ENCODE assay signal across 23 cellular contexts in the genomic region with DNA sequence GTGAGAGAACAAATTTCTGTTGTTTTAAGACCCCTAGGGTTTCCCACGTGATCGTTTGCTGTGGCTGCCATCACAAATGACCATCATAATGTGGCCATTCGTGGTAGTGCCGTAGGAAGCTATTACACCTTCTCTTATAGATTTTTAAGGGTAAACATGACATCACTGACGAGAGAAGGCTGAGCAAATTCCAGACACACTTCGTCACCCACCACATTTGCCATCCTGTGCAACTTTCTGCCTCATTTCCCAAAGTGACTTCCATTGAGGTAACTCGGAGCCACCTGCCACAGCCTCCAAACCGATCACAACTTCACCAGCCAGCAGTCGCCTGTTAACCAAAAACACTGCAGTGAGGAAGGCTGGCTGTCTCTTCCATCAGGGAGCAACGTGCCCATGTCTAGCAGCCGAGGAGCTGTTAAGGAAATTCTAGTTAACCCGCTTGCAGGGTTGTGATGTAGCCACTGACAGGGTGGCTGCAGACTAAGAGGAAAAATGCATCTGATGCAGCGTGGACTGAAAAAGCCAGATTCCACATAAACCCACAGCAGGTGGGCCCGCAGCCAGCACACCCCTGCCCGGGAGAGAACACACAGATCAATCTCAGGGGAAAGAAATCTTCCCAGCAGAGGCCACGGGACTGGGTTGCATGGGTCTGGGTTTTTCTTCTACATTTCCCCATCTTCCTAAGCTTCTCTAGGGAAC. TPM values are rescaled to one million over a fixed set of nuclear protein-coding genes. Genes with fewer than 3 reads are reported as not detected.
A peak's percentile ranks its signal among the peaks of the same experiment; 100 is the strongest.
DNase-seq lines count a peak whose midpoint lies in the region; ATAC-seq and TF ChIP-seq lines count a peak whose summit lies in the region.
"Had no signal": no experiment of that assay in that cellular context is flagged by ENCODE, and none has a peak within 500 bp of the region (broad histone marks: within the 10 kb centered on the region; RNA-seq: fewer than 3 reads in every experiment).

No MANE protein-coding gene starts in this region.

- in situ Hi-C loops in KBM-7 (cut with MboI; ENCODE audit: low pct_unique_long_range_greater_than_20kb, low sequenced_read_pairs), result no loop called here

- no peaks in the 10 kb centered on the region for H3K36me3 Mint-ChIP-seq in stimulated activated effector memory CD8-positive, alpha-beta T cell treated with anti-CD3 and anti-CD28 coated beads, Interleukin-12 subunit alpha, Interleukin-12 subunit beta, amount 100 ng/mL, for 72 hours
- peaks cover 5% of the 10 kb centered on the region for H3K36me3 Mint-ChIP-seq in glutamatergic neuron (ENCODE audit: unreplicated experiment)
- H3K36me3 Mint-ChIP-seq: memory B cell; stimulated activated naive B cell treated with anti-CD40 and anti-IgM and Interleukin-4, amounts not matched to agents 10 μg/mL and 1 μg/mL and 100 μg/mL, for 72 hours had no signal

- TF ChIP-seq CTCF in glutamatergic neuron (IDR thresholded peaks at IDR 0.05; ENCODE audit: partially characterized antibody, unreplicated experiment), result no peak

- H3K27me3 Mint-ChIP-seq in glutamatergic neuron (ENCODE audit: unreplicated experiment), result peaks cover 10% of the 10 kb centered on the region
- H3K27me3 Mint-ChIP-seq: CD4-positive, alpha-beta T cell; central memory CD8-positive, alpha-beta T cell had no signal

- peaks cover 7% of the 10 kb centered on the region for H3K4me1 Mint-ChIP-seq in stimulated activated effector memory CD8-positive, alpha-beta T cell treated with anti-CD3 and anti-CD28 coated beads, Interleukin-12 subunit alpha, Interleukin-12 subunit beta, amount 100 ng/mL, for 72 hours
- peaks cover 30% of the 10 kb centered on the region for H3K4me1 Mint-ChIP-seq in glutamatergic neuron (ENCODE audit: low read depth, unreplicated experiment)
- H3K4me1 Mint-ChIP-seq: activated B cell treated with CpG ODN at 0.5 μM for 24 hours; central memory CD8-positive, alpha-beta T cell; stimulated activated naive B cell treated with anti-CD40 and anti-IgM and Interleukin-4, amounts not matched to agents 10 μg/mL and 1 μg/mL and 100 μg/mL, for 72 hours had no signal

- H3K27ac Mint-ChIP-seq in stimulated activated effector memory CD8-positive, alpha-beta T cell treated with anti-CD3 and anti-CD28 coated beads, Interleukin-12 subunit alpha, Interleukin-12 subunit beta, amount 100 ng/mL, for 72 hours, result peak overlapping the region; percentile 43
- no peak overlapping the region for H3K27ac Mint-ChIP-seq in glutamatergic neuron (ENCODE audit: unreplicated experiment)
- H3K27ac Mint-ChIP-seq: activated B cell treated with CpG ODN at 0.5 μM for 24 hours; activated T-helper 1 cell treated with anti-CD3 and anti-CD28 coated beads, Interleukin-12 subunit alpha, Interleukin-12 subunit beta, Interleukin-2, Interleukin-4 antibody, amounts not matched to agents 30 ng/mL and 10 ng/mL and 1 ng/mL, durations not matched to agents 14 hours and 24 hours and 36 hours; CD4-positive, alpha-beta T cell; memory B cell; stimulated activated naive B cell treated with anti-CD40 and anti-IgM and Interleukin-4, amounts not matched to agents 10 μg/mL and 1 μg/mL and 100 μg/mL, for 72 hours had no signal

- DNase-seq in ELR (ENCODE audit: low read depth), result peak; percentile 56
- DNase-seq in amniotic epithelial cell (ENCODE audit: low read depth), result peak; percentile 82
- DNase-seq in fibroblast of peridontal ligament (ENCODE audit: extremely low read depth), result peak; percentile 64
- no peak for DNase-seq in stimulated activated effector memory CD8-positive, alpha-beta T cell treated with anti-CD3 and anti-CD28 coated beads, Interleukin-12 subunit alpha, Interleukin-12 subunit beta, amount 100 ng/mL, for 72 hours (ENCODE audit: low spot score in 2 of 2)
- no peak for DNase-seq in glutamatergic neuron
- DNase-seq in KBM-7, result no peak
- DNase-seq: activated B cell treated with CpG ODN at 0.5 μM for 24 hours; activated naive CD4-positive, alpha-beta T cell treated with anti-CD3 and anti-CD28 coated beads, Interleukin-2, amount 50 U/mL, for 16 hours; CD4-positive, alpha-beta T cell; dorsolateral prefrontal cortex; left cardiac atrium; NCI-H1105 treated with DMSO at 0.1 percent for 48 hours; NCI-H2081 treated with DMSO at 0.1 percent for 48 hours; OCI-M1; Right ventricle myocardium superior; stimulated activated CD4-positive, alpha-beta T cell treated with anti-CD3 and anti-CD28 coated beads, Interleukin-4, amount 100 ng/mL, for 1 hour; stimulated activated naive B cell treated with anti-CD40 and anti-IgM and Interleukin-4, amounts not matched to agents 10 μg/mL and 1 μg/mL and 100 μg/mL, for 72 hours had no signal

- ATAC-seq in stimulated activated effector memory CD8-positive, alpha-beta T cell treated with anti-CD3 and anti-CD28 coated beads, Interleukin-12 subunit alpha, Interleukin-12 subunit beta, amount 100 ng/mL, for 72 hours, result no peak
- ATAC-seq in HG02973 (IDR thresholded peaks at IDR 0.05; ENCODE audit: unreplicated experiment) (no peak), GM21447 (IDR thresholded peaks at IDR 0.05; ENCODE audit: unreplicated experiment) (no peak)
- ATAC-seq: heart left ventricle; left cardiac atrium; stimulated activated naive B cell treated with anti-CD40 and anti-IgM and Interleukin-4, amounts not matched to agents 10 μg/mL and 1 μg/mL and 100 μg/mL, for 72 hours had no signal

- H3K4me3 Mint-ChIP-seq in stimulated activated effector memory CD8-positive, alpha-beta T cell treated with anti-CD3 and anti-CD28 coated beads, Interleukin-12 subunit alpha, Interleukin-12 subunit beta, amount 100 ng/mL, for 72 hours, result no peak overlapping the region
- H3K4me3 Mint-ChIP-seq in glutamatergic neuron (ENCODE audit: unreplicated experiment), result no peak overlapping the region
- H3K4me3 Mint-ChIP-seq: activated B cell treated with CpG ODN at 0.5 μM for 24 hours; activated T-helper 1 cell treated with anti-CD3 and anti-CD28 coated beads, Interleukin-12 subunit alpha, Interleukin-12 subunit beta, Interleukin-2, Interleukin-4 antibody, amounts not matched to agents 30 ng/mL and 10 ng/mL and 1 ng/mL, durations not matched to agents 14 hours and 24 hours and 36 hours; CD4-positive, alpha-beta T cell; central memory CD8-positive, alpha-beta T cell; memory B cell; stimulated activated naive B cell treated with anti-CD40 and anti-IgM and Interleukin-4, amounts not matched to agents 10 μg/mL and 1 μg/mL and 100 μg/mL, for 72 hours had no signal

- H3K9me3 Mint-ChIP-seq in stimulated activated effector memory CD8-positive, alpha-beta T cell treated with anti-CD3 and anti-CD28 coated beads, Interleukin-12 subunit alpha, Interleukin-12 subunit beta, amount 100 ng/mL, for 72 hours, result no peaks in the 10 kb centered on the region
- H3K9me3 Mint-ChIP-seq in glutamatergic neuron (ENCODE audit: unreplicated experiment), result peaks cover 23% of the 10 kb centered on the region
- H3K9me3 Mint-ChIP-seq: activated T-helper 1 cell treated with anti-CD3 and anti-CD28 coated beads, Interleukin-12 subunit alpha, Interleukin-12 subunit beta, Interleukin-2, Interleukin-4 antibody, amounts not matched to agents 30 ng/mL and 10 ng/mL and 1 ng/mL, durations not matched to agents 14 hours and 24 hours and 36 hours; CD4-positive, alpha-beta T cell; central memory CD8-positive, alpha-beta T cell had no signal

RNA-seq across cellular contexts. Expression of gene CCDC85C, which starts 44.6 kb away (rescaled TPM):
- 32.3 TPM for total RNA-seq in glutamatergic neuron (ENCODE audit: unreplicated experiment)

Comparison
In these comparisons a context has a peak if more than half of its experiments do, and no peak if none do; other contexts are left out.
1. DNase-seq: peak in ELR (single experiment), amniotic epithelial cell (single experiment) and fibroblast of peridontal ligament (single experiment); none in stimulated activated effector memory CD8-positive, alpha-beta T cell treated with anti-CD3 and anti-CD28 coated beads, Interleukin-12 subunit alpha, Interleukin-12 subunit beta, amount 100 ng/mL, for 72 hours (0 of 2), glutamatergic neuron (single experiment) and KBM-7 (single experiment).